In genomic region chr3:98733055-98733777, GRCh38 we compare ENCODE assay signal across 8 cellular contexts. TPM values are rescaled to one million over a fixed set of nuclear protein-coding genes. Genes with fewer than 3 reads are reported as not detected.
DNase-seq lines count a peak whose midpoint lies in the region; ATAC-seq and TF ChIP-seq lines count a peak whose summit lies in the region.

No MANE protein-coding gene starts in this region.

- peak; percentile 29 for DNase-seq in activated naive CD4-positive, alpha-beta T cell treated with anti-CD3 and anti-CD28 coated beads, Interleukin-2, amount 10 ng/mL, durations not matched to agents 7 days and 5 days
- no peak for DNase-seq in activated naive CD4-positive, alpha-beta T cell treated with Interleukin-2 at 50 U/mL for 16 hours
- DNase-seq in epithelial cell of esophagus (ENCODE audit: low read depth) (peak; percentile 28), mesendoderm (peak; percentile 66), thyroid gland (peak; percentile 44 to 46), NCI-H774 (lab: John Stamatoyannopoulos, UW) (no peak)

- H2BK120ac ChIP-seq in mesendoderm (ENCODE audit: low read depth, low read length), result peak overlapping the region; percentile 16

- intact Hi-C loops in thyroid gland (cut with DNase I), result loop anchor here (10.0 kb wide), 1 partner anchor 52 kb away; no protein-coding TSS in a partner anchor

- peak overlapping the region; percentile 65 for H3K4me3 Mint-ChIP-seq in activated naive CD4-positive, alpha-beta T cell treated with anti-CD3 and anti-CD28 coated beads, Interleukin-2, amount 10 ng/mL, durations not matched to agents 7 days and 5 days

- peak overlapping the region; percentile 77 for H3K9ac ChIP-seq in mesendoderm (ENCODE audit: low read length)

- no peak overlapping the region for H3K23ac ChIP-seq in mesendoderm (ENCODE audit: low read length)

- TF ChIP-seq POLR2A in thyroid gland (IDR thresholded peaks at IDR 0.05), result no peak

- no peak overlapping the region for H4K8ac ChIP-seq in mesendoderm (ENCODE audit: low read depth, low read length)

- no peak overlapping the region for H3K27ac Mint-ChIP-seq in activated naive CD4-positive, alpha-beta T cell treated with anti-CD3 and anti-CD28 coated beads, Interleukin-2, amount 10 ng/mL, durations not matched to agents 7 days and 5 days

- H3K4me2 ChIP-seq in mesendoderm (ENCODE audit: low read length), result peak overlapping the region; percentile 82

- H2BK15ac ChIP-seq in mesendoderm (replicated peaks; ENCODE audit: low read depth), result no peak overlapping the region

- H3K79me1 ChIP-seq in mesendoderm (ENCODE audit: low read length), result peaks cover 6% of the 10 kb centered on the region

- no peaks in the 10 kb centered on the region for H3K9me3 ChIP-seq in thyroid gland

- H3K27ac ChIP-seq in mesendoderm (ENCODE audit: low read depth, low read length) (peak overlapping the region; percentile 42), thyroid gland (peak overlapping the region; percentile 61 to 92 (median 92))

- H3K56ac ChIP-seq in mesendoderm (ENCODE audit: low read length), result peak overlapping the region; percentile 94

- H3K27me3 ChIP-seq in mesendoderm (ENCODE audit: insufficient read depth, low read length, poor library complexity) (no peaks in the 10 kb centered on the region), thyroid gland (no peaks in the 10 kb centered on the region)

- no peaks in the 10 kb centered on the region for H3K36me3 Mint-ChIP-seq in activated naive CD4-positive, alpha-beta T cell treated with anti-CD3 and anti-CD28 coated beads, Interleukin-2, amount 10 ng/mL, durations not matched to agents 7 days and 5 days

- H3K4me3 ChIP-seq in epithelial cell of esophagus (ENCODE audit: low read length), result peak overlapping the region; percentile 58
- peak overlapping the region; percentile 59 for H3K4me3 ChIP-seq in mesendoderm (ENCODE audit: low read length)
- peak overlapping the region; percentile 63 to 86 (median 84) for H3K4me3 ChIP-seq in thyroid gland (replicated peaks in 1 of 3)

- H3K27me3 Mint-ChIP-seq in activated naive CD4-positive, alpha-beta T cell treated with anti-CD3 and anti-CD28 coated beads, Interleukin-2, amount 10 ng/mL, durations not matched to agents 7 days and 5 days, result peaks cover 83% of the 10 kb centered on the region

- no CpG with 5 or more reads among the region's 43 CpGs for WGBS in mesendoderm (ENCODE audit: extremely low coverage, insufficient coverage, low lambda C conversion rate)
- 1 to 2% methylated on average over 21 to 24 of the region's 43 CpGs for WGBS in thyroid gland, 2 donors

- no peak overlapping the region for H3K4ac ChIP-seq in mesendoderm (ENCODE audit: low read depth, low read length)

- peak overlapping the region; percentile 57 for H3K18ac ChIP-seq in mesendoderm (ENCODE audit: low read length)

- no peaks in the 10 kb centered on the region for H3K9me3 Mint-ChIP-seq in activated naive CD4-positive, alpha-beta T cell treated with anti-CD3 and anti-CD28 coated beads, Interleukin-2, amount 10 ng/mL, durations not matched to agents 7 days and 5 days

- TF ChIP-seq CTCF in epithelial cell of esophagus (IDR thresholded peaks at IDR 0.05; ENCODE audit: insufficient read depth, low read depth, low read length, missing control alignments) (no peak), thyroid gland (IDR thresholded peaks at IDR 0.05) (no peak)

- peaks cover 1% of the 10 kb centered on the region for H3K79me2 ChIP-seq in mesendoderm (ENCODE audit: control insufficient read depth, insufficient read depth, low read length)

- no peak overlapping the region for H2BK5ac ChIP-seq in mesendoderm (ENCODE audit: low read length)

- no peak overlapping the region for H4K5ac ChIP-seq in mesendoderm (ENCODE audit: low read length)

- H2AK5ac ChIP-seq in mesendoderm (ENCODE audit: low read length), result no peak overlapping the region

- H3K36me3 ChIP-seq in mesendoderm (ENCODE audit: control insufficient read depth, insufficient read depth, low read length) (no peaks in the 10 kb centered on the region), thyroid gland (no peaks in the 10 kb centered on the region)

- CTCF ChIA-PET in activated naive CD4-positive, alpha-beta T cell treated with anti-CD3 and anti-CD28 coated beads, Interleukin-2, amount 10 ng/mL, durations not matched to agents 7 days and 5 days (lab: Charles Lee), result no interaction called here

- ATAC-seq in HG02938 (IDR thresholded peaks at IDR 0.05; ENCODE audit: unreplicated experiment) (peak; percentile 18), SK-N-SH treated with all-trans-retinoic acid at 6 μM for 48 hours (peak; percentile 59)

- peaks cover 18% of the 10 kb centered on the region for H3K4me1 Mint-ChIP-seq in activated naive CD4-positive, alpha-beta T cell treated with anti-CD3 and anti-CD28 coated beads, Interleukin-2, amount 10 ng/mL, durations not matched to agents 7 days and 5 days

- H3K4me1 ChIP-seq in mesendoderm (ENCODE audit: control insufficient read depth, low read depth, low read length) (peaks cover 2% of the 10 kb centered on the region), thyroid gland (peaks cover 0 to 4% of the 10 kb centered on the region in 2 donors)

TF ChIP-seq in SK-N-SH treated with all-trans-retinoic acid at 6 μM for 48 hours, 23 proteins besides CTCF, POLR2A, EP300 and RAD21 (continues in another document):
- no peak for TF ChIP-seq POU6F1 (CRISPR knock-in tag; IDR thresholded peaks at IDR 0.05; ENCODE audit: borderline replicate concordance, low read depth)
- no peak for TF ChIP-seq CSDC2 (CRISPR knock-in tag; IDR thresholded peaks at IDR 0.05)
- TF ChIP-seq RARB (CRISPR knock-in tag; IDR thresholded peaks at IDR 0.05), result no peak
- no peak for TF ChIP-seq TCF4 (CRISPR knock-in tag; IDR thresholded peaks at IDR 0.05; ENCODE audit: borderline replicate concordance)
- no peak for TF ChIP-seq PPARA (CRISPR knock-in tag; IDR thresholded peaks at IDR 0.05; ENCODE audit: borderline replicate concordance)
- TF ChIP-seq SNAI2 (CRISPR knock-in tag; IDR thresholded peaks at IDR 0.05), result no peak
- TF ChIP-seq CREB5 (CRISPR knock-in tag; IDR thresholded peaks at IDR 0.05; ENCODE audit: low read depth), result no peak
- no peak for TF ChIP-seq TOX (CRISPR knock-in tag; IDR thresholded peaks at IDR 0.05; ENCODE audit: borderline replicate concordance)
- TF ChIP-seq OSR1 (CRISPR knock-in tag; IDR thresholded peaks at IDR 0.05), result no peak
- TF ChIP-seq ZNF565 (CRISPR knock-in tag; conservative IDR thresholded peaks at IDR 0.05; ENCODE audit: low read depth), result no peak
- TF ChIP-seq PATZ1 (CRISPR knock-in tag; IDR thresholded peaks at IDR 0.05; ENCODE audit: borderline replicate concordance), result no peak

RNA-seq across cellular contexts. Expression of gene ST3GAL6, which starts 29.9 kb away (rescaled TPM):
- 2.7 TPM for polyA plus RNA-seq in mesendoderm (2013, experiment 1 of 2)
- polyA plus RNA-seq in mesendoderm (2013, experiment 2 of 2), result 2.6 TPM
- total RNA-seq in thyroid gland, result 10 to 100 TPM in 2 of 4 donors, 1 to 10 TPM in 2; 7.4 to 14.5 (median 9.9) TPM

Comparison
In these comparisons a context has a peak if more than half of its experiments do, and no peak if none do; other contexts are left out.
1. DNase-seq: peak in activated naive CD4-positive, alpha-beta T cell treated with anti-CD3 and anti-CD28 coated beads, Interleukin-2, amount 10 ng/mL, durations not matched to agents 7 days and 5 days (single experiment), epithelial cell of esophagus (single experiment), mesendoderm (single experiment) and thyroid gland (2 of 2); none in activated naive CD4-positive, alpha-beta T cell treated with Interleukin-2 at 50 U/mL for 16 hours (single experiment) and NCI-H774 (single experiment).
2. Peak in every context shown above with its lines, with median percentiles within 50 percentile points of each other: H3K4me3 ChIP-seq.